Comparison of ENCODE assay signal across 8 cellular contexts in genomic region chr19:44914436-44915206, GRCh38. TPM values are rescaled to one million over a fixed set of nuclear protein-coding genes. Genes with fewer than 3 reads are reported as not detected.
DNase-seq lines count a peak whose midpoint lies in the region; ATAC-seq and TF ChIP-seq lines count a peak whose summit lies in the region.
"Not testable (repeated sequence)": the region's sequence is repeated elsewhere in the genome, so short reads cannot be mapped to it uniquely, and the experiment has no call there.

Gene APOC1, plus strand, starts transcription at chr19:44914608. Its CDS starts 284 bp downstream, at chr19:44914892.

- H3K4me3 ChIP-seq in BE2C (ENCODE audit: low read depth, low read length) (peak within 1 kb of the TSS; percentile 48), liver (ENCODE audit: low read depth in 1 of 3, low read length in 3 of 3) (peak within 1 kb of the TSS; percentile 54 to 80 (median 71))

- DNase-seq in BE2C (peak; percentile 90), NCI-H748 (lab: John Stamatoyannopoulos, UW; ENCODE audit: unreplicated experiment) (peak; percentile 90), dermis microvascular lymphatic vessel endothelial cell (ENCODE audit: low read depth in 2 of 2) (peak; percentile 61 to 79)
- DNase-seq in activated CD4-positive, alpha-beta T cell treated with anti-CD3 and anti-CD28 coated beads, Interleukin-2, amount 50 U/mL, for 4 hours, result peak; percentile 68 to 69
- peak; percentile 79 to 82 for DNase-seq in stimulated activated CD4-positive, alpha-beta T cell treated with anti-CD3 and anti-CD28 coated beads, Interleukin-2, amount 100 ng/mL, for 24 hours

- WGBS in liver, result 4% methylated on average over 28 of the region's 28 CpGs

- ATAC-seq in GM19397 (IDR thresholded peaks at IDR 0.05; ENCODE audit: unreplicated experiment) (peak; percentile 83), HG03571 (IDR thresholded peaks at IDR 0.05; ENCODE audit: unreplicated experiment) (peak; percentile 87)

- H3K9ac ChIP-seq in liver (ENCODE audit: low read depth in 1 of 2, low read length in 2 of 2), result peak within 1 kb of the TSS; percentile 62 to 91

- H3K9me3 ChIP-seq in BE2C; liver (ENCODE audit: control insufficient read depth in 4 of 4, low read length in 3 of 4): not testable (repeated sequence)

- peak within 1 kb of the TSS; percentile 90 to 93 for H3K27ac ChIP-seq in liver (ENCODE audit: low read depth in 1 of 2, low read length in 2 of 2)

- not testable (repeated sequence) for H3K36me3 ChIP-seq in BE2C; liver (ENCODE audit: control insufficient read depth in 4 of 4, insufficient read depth in 3 of 4, low read depth in 1 of 4, low read length in 3 of 4)

- H3K4me1 ChIP-seq in BE2C, result not testable (repeated sequence)
- H3K4me1 ChIP-seq in liver (ENCODE audit: control insufficient read depth in 4 of 4, insufficient read depth in 4 of 4, low read length in 3 of 4), result peaks cover 5 to 50% (median 32%) of the 10 kb centered on the region in 4 donors

- not testable (repeated sequence) for TF ChIP-seq CTCF in BE2C (IDR thresholded peaks at IDR 0.05; ENCODE audit: low read depth, low read length); liver (IDR thresholded peaks at IDR 0.05; ENCODE audit: low read depth, low read length, missing input control)

- peak in 1 of 2 donors; percentile 36 for TF ChIP-seq RAD21 in liver (IDR thresholded peaks at IDR 0.05)

- H3K27me3 ChIP-seq in BE2C; liver (ENCODE audit: control insufficient read depth in 4 of 4, insufficient read depth in 4 of 4, low read length in 3 of 4): not testable (repeated sequence)

TF ChIP-seq in liver, 16 proteins besides CTCF, POLR2A, EP300 and RAD21:
- TF ChIP-seq REST (IDR thresholded peaks at IDR 0.05) (peak; percentile 79), TAF1 (conservative IDR thresholded peaks at IDR 0.05) (peak; percentile 66), SP1 (IDR thresholded peaks at IDR 0.05) (peak; percentile 52), HNF4A (conservative IDR thresholded peaks at IDR 0.05) (peak in 1 of 2 donors; percentile 40), EGR1 (IDR thresholded peaks at IDR 0.05; ENCODE audit: low read depth in 2 of 2) (peak; percentile 79 to 93), RXRA (IDR thresholded peaks at IDR 0.05) (peak; percentile 75 to 76)

RNA-seq across cellular contexts. Expression of gene APOC1, which starts in this region (rescaled TPM):
- polyA plus RNA-seq in BE2C (2012; ENCODE audit: insufficient read depth, insufficient read length, low read depth), result 17.4 TPM
- total RNA-seq in dermis microvascular lymphatic vessel endothelial cell, result 0.63 and 1.8 TPM in 2 replicates
- 1,000 to 10,000 TPM in 1 of 2 donors, 100 to 1,000 TPM in 1; 612 to 1,996 TPM for total RNA-seq in liver
- polyA plus RNA-seq in liver, result over 10,000 TPM in 1 of 2 donors, 1,000 to 10,000 TPM in 1; 3,937 to 10,095 TPM

Comparison
In these comparisons a context has a peak if more than half of its experiments do, and no peak if none do; other contexts are left out.
1. Peak in every context shown above with its lines: DNase-seq, ATAC-seq, H3K4me3 ChIP-seq and H3K27ac ChIP-seq.
2. RNA of gene APOC1 (total RNA-seq): 612 to 1,996 TPM in liver; 0.63 to 1.8 TPM in dermis microvascular lymphatic vessel endothelial cell; every median in the first group is over 100 times any median in the second.